Comparison of ENCODE assay signal across 37 cellular contexts in the genomic region with DNA sequence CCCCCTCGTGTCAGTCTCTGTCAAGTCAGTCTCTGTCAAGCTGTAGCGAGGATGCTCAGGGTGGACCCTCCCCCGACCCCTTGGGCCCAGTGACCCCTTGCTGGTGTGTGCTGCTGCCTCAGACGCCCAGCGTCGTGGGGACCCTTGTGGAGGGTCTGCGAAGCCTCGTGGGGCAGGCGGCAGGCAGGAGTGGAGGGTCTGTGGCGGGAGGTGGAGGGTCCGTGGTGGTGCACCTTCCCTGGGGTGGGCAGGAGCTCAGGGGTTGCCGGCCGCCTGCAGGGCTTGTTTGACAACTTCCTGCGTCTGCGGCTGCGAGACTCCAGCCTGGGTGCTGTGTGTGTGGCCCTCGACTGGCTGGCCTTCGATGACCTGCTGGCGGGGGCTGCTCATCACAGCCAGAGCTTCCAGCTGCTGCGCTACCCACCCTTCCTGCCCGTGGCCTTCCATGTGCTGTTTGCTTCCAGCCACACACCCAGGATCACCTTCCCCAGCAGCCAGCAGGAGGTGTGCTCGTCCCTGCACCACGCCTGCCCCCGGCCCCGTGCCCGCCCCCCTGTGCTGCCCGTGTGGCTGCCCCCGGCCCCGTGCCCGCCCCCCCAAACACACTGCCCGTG. TPM values are rescaled to one million over a fixed set of nuclear protein-coding genes. Genes with fewer than 3 reads are reported as not detected.
"Had no signal": no experiment of that assay in that cellular context is flagged by ENCODE, and none has a peak within 500 bp of the region (broad histone marks: within the 10 kb centered on the region; RNA-seq: fewer than 3 reads in every experiment).

No MANE protein-coding gene starts in this region.

- DNase-seq: activated CD4-positive, alpha-beta T cell treated with anti-CD3 and anti-CD28 coated beads for 1 hour; activated CD4-positive, alpha-beta T cell treated with anti-CD3 and anti-CD28 coated beads, Interleukin-2, amount 10 ng/mL, durations not matched to agents 7 days and 5 days; activated CD8-positive, alpha-beta T cell treated with anti-CD3 and anti-CD28 coated beads for 36 hours; activated gamma-delta T cell treated with Interleukin-2 at 50 U/mL for 16 hours; activated naive CD8-positive, alpha-beta T cell treated with anti-CD3 and anti-CD28 coated beads, Interleukin-2, amount 50 U/mL, for 24 hours; activated T-cell treated with anti-CD3 and anti-CD28 coated beads, Interleukin-2, amount 50 U/mL, for 4 hours; amygdala; caudate nucleus; cortex of kidney; left cardiac atrium; left ventricle myocardium superior; right lobe of liver; stimulated activated CD4-positive, alpha-beta T cell treated with anti-CD3 and anti-CD28 coated beads, Interleukin-2, amount 100 ng/mL, for 48 hours; stimulated activated naive CD4-positive, alpha-beta T cell treated with Interleukin-2 at 50 U/mL for 16 hours; T1000 had no signal

- H2AFZ ChIP-seq: hepatocyte had no signal

- FAIRE-seq: endothelial cell of umbilical vein, keratinocyte had no signal

- H3K27me3 Mint-ChIP-seq: activated CD8-positive, alpha-beta T cell treated with anti-CD3 and anti-CD28 coated beads for 36 hours; activated T-helper 17 cell treated with anti-CD3 and anti-CD28 coated beads, Interleukin-2, amount 50 U/mL, for 72 hours had no signal

- H3K4me3 Mint-ChIP-seq: activated CD4-positive, alpha-beta T cell treated with anti-CD3 and anti-CD28 coated beads, Interleukin-2, amount 10 ng/mL, durations not matched to agents 7 days and 5 days; activated CD8-positive, alpha-beta T cell treated with anti-CD3 and anti-CD28 coated beads for 36 hours; activated naive CD4-positive, alpha-beta T cell treated with anti-CD3 and anti-CD28 coated beads, Interleukin-2, amount 50 U/mL, for 24 hours; activated naive CD8-positive, alpha-beta T cell treated with anti-CD3 and anti-CD28 coated beads, Interleukin-2, amount 50 U/mL, for 24 hours; activated T-cell treated with anti-CD3 and anti-CD28 coated beads, Interleukin-2, amount 50 U/mL, for 4 hours; activated T-helper 17 cell treated with anti-CD3 and anti-CD28 coated beads, Interleukin-2, amount 50 U/mL, for 72 hours; nephron; WTC11 had no signal

- ATAC-seq: activated CD8-positive, alpha-beta T cell treated with anti-CD3 and anti-CD28 coated beads for 36 hours; activated naive CD8-positive, alpha-beta T cell treated with anti-CD3 and anti-CD28 coated beads, Interleukin-2, amount 50 U/mL, for 24 hours; activated T-cell treated with anti-CD3 and anti-CD28 coated beads, Interleukin-2, amount 50 U/mL, for 4 hours; activated T-helper 17 cell treated with anti-CD3 and anti-CD28 coated beads, Interleukin-2, amount 50 U/mL, for 72 hours; gastroesophageal sphincter; left cardiac atrium; left ventricle myocardium superior; right lobe of liver; WTC11 had no signal

- H3K27ac ChIP-seq: gastroesophageal sphincter, hepatocyte, neutrophil, right lobe of liver, upper lobe of left lung, vagina had no signal

- H3K4me1 ChIP-seq: gastroesophageal sphincter, right lobe of liver, upper lobe of left lung, vagina had no signal

- H3K4me1 Mint-ChIP-seq: activated naive CD4-positive, alpha-beta T cell treated with anti-CD3 and anti-CD28 coated beads, Interleukin-2, amount 50 U/mL, for 24 hours; activated naive CD8-positive, alpha-beta T cell treated with anti-CD3 and anti-CD28 coated beads, Interleukin-2, amount 50 U/mL, for 24 hours; activated T-helper 17 cell treated with anti-CD3 and anti-CD28 coated beads, Interleukin-2, amount 50 U/mL, for 72 hours; nephron; WTC11 had no signal

- H3K4me2 ChIP-seq: hepatocyte had no signal

- H3K27me3 ChIP-seq: right lobe of liver, vagina had no signal

- H3K36me3 ChIP-seq: right lobe of liver, vagina had no signal

- H3K9me3 ChIP-seq: gastroesophageal sphincter, mucosa of descending colon, neutrophil, right lobe of liver, upper lobe of left lung, vagina had no signal

- H3K36me3 Mint-ChIP-seq: activated naive CD4-positive, alpha-beta T cell treated with anti-CD3 and anti-CD28 coated beads, Interleukin-2, amount 50 U/mL, for 24 hours had no signal

- H3K79me2 ChIP-seq: hepatocyte had no signal

- H3K9me3 Mint-ChIP-seq: activated CD4-positive, alpha-beta T cell treated with anti-CD3 and anti-CD28 coated beads, Interleukin-2, amount 10 ng/mL, durations not matched to agents 7 days and 5 days; activated CD8-positive, alpha-beta T cell treated with anti-CD3 and anti-CD28 coated beads for 36 hours; activated naive CD4-positive, alpha-beta T cell treated with anti-CD3 and anti-CD28 coated beads, Interleukin-2, amount 50 U/mL, for 24 hours; activated naive CD8-positive, alpha-beta T cell treated with anti-CD3 and anti-CD28 coated beads, Interleukin-2, amount 50 U/mL, for 24 hours; activated T-cell treated with anti-CD3 and anti-CD28 coated beads, Interleukin-2, amount 50 U/mL, for 4 hours; activated T-helper 17 cell treated with anti-CD3 and anti-CD28 coated beads, Interleukin-2, amount 50 U/mL, for 72 hours; nephron; WTC11 had no signal

- H3K27ac Mint-ChIP-seq: activated CD4-positive, alpha-beta T cell treated with anti-CD3 and anti-CD28 coated beads, Interleukin-2, amount 10 ng/mL, durations not matched to agents 7 days and 5 days; activated CD8-positive, alpha-beta T cell treated with anti-CD3 and anti-CD28 coated beads for 36 hours; activated naive CD4-positive, alpha-beta T cell treated with anti-CD3 and anti-CD28 coated beads, Interleukin-2, amount 50 U/mL, for 24 hours; activated naive CD8-positive, alpha-beta T cell treated with anti-CD3 and anti-CD28 coated beads, Interleukin-2, amount 50 U/mL, for 24 hours; activated T-helper 17 cell treated with anti-CD3 and anti-CD28 coated beads, Interleukin-2, amount 50 U/mL, for 72 hours; nephron had no signal

- H3K4me3 ChIP-seq: gastroesophageal sphincter, hepatocyte, mucosa of descending colon, right lobe of liver, upper lobe of left lung, vagina had no signal

RNA-seq across cellular contexts. Expression of a gene that starts 5.6 kb away (rescaled TPM):
- total RNA-seq: activated CD4-positive, alpha-beta T cell treated with anti-CD3 and anti-CD28 coated beads, Interleukin-2, amount 10 ng/mL, durations not matched to agents 7 days and 5 days; activated CD8-positive, alpha-beta T cell treated with anti-CD3 and anti-CD28 coated beads for 36 hours; activated T-cell treated with anti-CD3 and anti-CD28 coated beads, Interleukin-2, amount 50 U/mL, for 4 hours; activated T-helper 17 cell treated with anti-CD3 and anti-CD28 coated beads, Interleukin-2, amount 50 U/mL, for 72 hours; chondrocyte; endothelial cell of umbilical vein; fibroblast of lung; fibroblast of villous mesenchyme; gastroesophageal sphincter; hepatocyte; left cardiac atrium; left ventricle myocardium superior; lung microvascular endothelial cell; mesenteric fat pad; myocyte; osteocyte; posterior vena cava; right lobe of liver; skeletal muscle tissue; upper lobe of left lung; vagina; WTC11 had no signal
- polyA plus RNA-seq: endothelial cell of umbilical vein, esophagus, fibroblast of lung, hepatocyte, keratinocyte had no signal

RNA-seq across cellular contexts. Expression of a gene that starts 34.4 kb away (rescaled TPM):
- total RNA-seq: activated CD4-positive, alpha-beta T cell treated with anti-CD3 and anti-CD28 coated beads, Interleukin-2, amount 10 ng/mL, durations not matched to agents 7 days and 5 days; activated CD8-positive, alpha-beta T cell treated with anti-CD3 and anti-CD28 coated beads for 36 hours; activated T-helper 17 cell treated with anti-CD3 and anti-CD28 coated beads, Interleukin-2, amount 50 U/mL, for 72 hours; chondrocyte; endothelial cell of umbilical vein; fibroblast of lung; mesenteric fat pad; myocyte; vagina had no signal
- polyA plus RNA-seq: endothelial cell of umbilical vein, fibroblast of lung had no signal
